In the genomic region with DNA sequence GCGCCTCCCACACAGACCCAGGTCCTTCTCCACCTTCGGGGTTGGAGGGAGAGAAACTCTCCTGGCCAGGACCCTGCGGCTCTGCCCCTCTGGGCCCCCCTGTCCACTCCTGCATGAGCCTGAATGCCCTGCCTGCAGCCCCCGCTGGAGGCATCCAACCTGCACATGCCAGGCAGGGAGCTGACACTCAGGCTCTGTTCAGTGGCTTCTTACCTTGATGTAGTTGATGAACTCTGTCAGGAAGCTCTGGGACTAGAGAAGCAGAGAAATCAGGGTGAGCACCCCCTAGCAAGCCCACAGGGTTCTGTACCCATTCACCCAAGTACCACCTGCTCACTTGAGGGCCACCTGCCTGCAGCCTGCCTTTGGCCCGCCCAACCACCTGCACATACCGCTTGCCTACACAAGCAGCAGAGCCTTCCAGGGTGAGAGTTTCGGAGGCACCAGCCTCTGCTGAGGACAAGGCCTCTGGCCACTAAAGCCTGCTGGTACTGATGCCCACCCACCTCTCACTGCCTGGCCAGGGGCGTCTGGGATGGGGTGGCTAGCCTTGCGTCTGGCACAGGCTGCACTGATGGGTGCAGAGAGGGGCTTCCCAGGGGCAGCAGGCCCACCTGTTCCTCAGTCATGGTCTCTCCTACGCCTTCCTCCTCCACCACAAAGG, we compare ENCODE assay signal across 1 cellular context.
TF ChIP-seq lines count a peak whose summit lies in the region.

No MANE protein-coding gene starts in this region.

TF ChIP-seq in K562, 482 proteins besides CTCF, POLR2A, EP300 and RAD21:
- TF ChIP-seq TRIM28 (IDR thresholded peaks at IDR 0.05) = no peak
- no peak for TF ChIP-seq XRCC3 (IDR thresholded peaks at IDR 0.05)
- no peak for TF ChIP-seq ARNT (IDR thresholded peaks at IDR 0.05)
- TF ChIP-seq RBFOX2 (IDR thresholded peaks at IDR 0.05; ENCODE audit: low read depth, low read length) = peak; percentile 28; the same call in 1 of the 2 replicates
- no peak for TF ChIP-seq GTF2E2 (tag; IDR thresholded peaks at IDR 0.05)
- TF ChIP-seq RHOXF2B (CRISPR knock-in tag; conservative IDR thresholded peaks at IDR 0.05) = no peak
- no peak for TF ChIP-seq GATA2 (CRISPR knock-in tag; IDR thresholded peaks at IDR 0.05)
- 0 out of 2 replicates have a peak, but pooled peaks have one; percentile 16 for TF ChIP-seq POLR2G (IDR thresholded peaks at IDR 0.05; ENCODE audit: low read depth, low read length)
